Comparison of ENCODE assay signal across 8 cellular contexts in the genomic region with DNA sequence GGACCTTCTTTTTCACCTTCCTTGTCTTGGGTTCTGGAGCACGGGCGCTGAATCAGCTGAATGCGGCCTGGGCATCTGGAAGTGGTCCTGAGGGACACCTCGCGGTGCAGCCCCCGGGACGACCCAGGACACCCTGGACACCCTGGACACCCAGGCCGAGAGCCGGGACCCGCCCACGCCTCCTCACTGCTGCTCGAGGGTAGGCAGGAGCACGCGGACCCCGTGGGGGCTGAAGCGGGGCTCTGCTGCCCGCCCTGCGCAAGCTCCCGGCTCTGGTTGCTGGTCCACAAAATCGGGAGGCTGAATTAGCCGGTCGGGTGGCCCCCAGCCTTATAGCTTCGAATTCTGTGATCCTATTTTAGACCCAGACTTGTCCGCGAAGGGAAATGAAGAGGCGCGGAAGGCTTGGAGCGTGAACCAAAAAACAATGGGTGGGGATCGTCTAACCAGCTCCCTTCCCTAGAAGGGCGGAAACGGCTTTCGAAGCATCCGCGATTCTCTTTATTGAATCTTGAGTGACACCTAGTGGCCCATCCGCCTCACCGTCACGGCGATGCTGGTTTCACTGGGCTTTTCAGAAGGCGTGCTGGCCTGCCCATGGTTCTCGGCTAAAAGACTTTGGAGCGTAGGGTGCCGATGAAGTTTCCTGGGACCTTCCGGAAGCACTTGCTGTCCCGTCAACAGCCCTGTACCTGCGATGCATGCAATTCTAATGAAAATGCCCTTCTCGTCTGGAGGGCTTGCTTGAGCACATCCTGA. TPM values are rescaled to one million over a fixed set of nuclear protein-coding genes. Genes with fewer than 3 reads are reported as not detected.
DNase-seq lines count a peak whose midpoint lies in the region; ATAC-seq, FAIRE-seq and TF ChIP-seq lines count a peak whose summit lies in the region.

No MANE protein-coding gene starts in this region.

- intact Hi-C loops in Right ventricle myocardium superior (cut with DNase I) = loop anchor here (2.0 to 5.0 kb wide), 3 partner anchors 335 to 599 kb away; no protein-coding TSS in a partner anchor
- intact Hi-C loops in pancreas (cut with DNase I) = loop anchor here in 2 of 3 donors (10.0 kb wide), 2 partner anchors 537 to 597 kb away; no protein-coding TSS in a partner anchor
- intact Hi-C loops in thyroid gland (cut with DNase I) = loop anchor here (2.0 to 5.0 kb wide), 3 partner anchors 335 to 599 kb away; no protein-coding TSS in a partner anchor

- H3K27ac Mint-ChIP-seq in activated naive CD8-positive, alpha-beta T cell = peak overlapping the region; percentile 50

- H3K27me3 ChIP-seq in pancreas (peaks cover 0 to 2% (median 0%) of the 10 kb centered on the region in 4 donors), thyroid gland (no peaks in the 10 kb centered on the region)

- CTCF ChIA-PET in GM10248 (lab: Yijun Ruan, JAX) = interaction anchor here (0.6 to 6.9 kb wide), 112 partner anchors 8 to 1399 kb away, joined by 3 to 151 read pairs (median 4); a partner anchor contains a TSS

- peak overlapping the region; percentile 89 for H3K4me3 Mint-ChIP-seq in activated naive CD8-positive, alpha-beta T cell

- WGBS in pancreas, 2 donors = 1 to 2% methylated on average over 46 of the region's 46 CpGs
- WGBS in thyroid gland, 2 donors = 1 to 2% methylated on average over 34 of the region's 46 CpGs

- H3K9me3 ChIP-seq in pancreas (no peaks in the 10 kb centered on the region), thyroid gland (no peaks in the 10 kb centered on the region)

- FAIRE-seq in pancreas (lab: Jason Lieb, UNC) = no peak

- POLR2A ChIA-PET in GM10248 (lab: Yijun Ruan, JAX) = no interaction called here

- H3K9me3 Mint-ChIP-seq in activated naive CD8-positive, alpha-beta T cell (ENCODE audit: low read depth) = no peaks in the 10 kb centered on the region

- no peaks in the 10 kb centered on the region for H3K36me3 ChIP-seq in pancreas
- no peaks in the 10 kb centered on the region for H3K36me3 ChIP-seq in thyroid gland

- TF ChIP-seq POLR2A in thyroid gland (IDR thresholded peaks at IDR 0.05) = no peak

- no peaks in the 10 kb centered on the region for H3K27me3 Mint-ChIP-seq in activated naive CD8-positive, alpha-beta T cell

- peak; percentile 95 for TF ChIP-seq CTCF in GM10248 (IDR thresholded peaks at IDR 0.05; ENCODE audit: control extremely low read depth, extremely low read depth, low read depth, missing control alignments)
- peak; percentile 46 to 75 (median 60) for TF ChIP-seq CTCF in pancreas (IDR thresholded peaks at IDR 0.05)
- TF ChIP-seq CTCF in thyroid gland (IDR thresholded peaks at IDR 0.05) = peak; percentile 61 to 87 (median 76)

- peaks cover 23% of the 10 kb centered on the region for H3K4me1 Mint-ChIP-seq in activated naive CD8-positive, alpha-beta T cell (ENCODE audit: low read depth)

- no peaks in the 10 kb centered on the region for H3K36me3 Mint-ChIP-seq in activated naive CD8-positive, alpha-beta T cell

- H3K27ac ChIP-seq in pancreas (no peak overlapping the region), thyroid gland (peak overlapping the region in 1 of 3 donors; percentile 68)

- DNase-seq in GM10248 (ENCODE audit: extremely low spot score) (peak; percentile 81), NCI-H1092 treated with DMSO at 0.1 percent for 48 hours (lab: John Stamatoyannopoulos, UW) (peak; percentile 66), SKM-1 treated with dmso at 0.1 percent for 144 hours (lab: John Stamatoyannopoulos, UW; ENCODE audit: unreplicated experiment) (peak; percentile 61), Right ventricle myocardium superior (peak; percentile 93), pancreas (peak; percentile 65 to 89 (median 80)), thyroid gland (peak; percentile 82 to 86)

- H3K4me1 ChIP-seq in pancreas = no peaks in the 10 kb centered on the region
- peaks cover 0 to 7% of the 10 kb centered on the region in 2 donors for H3K4me1 ChIP-seq in thyroid gland

- peak; percentile 85 for ATAC-seq in HG02642 (IDR thresholded peaks at IDR 0.05; ENCODE audit: poor library complexity, unreplicated experiment)
- peak; percentile 94 for ATAC-seq in Right ventricle myocardium superior (ENCODE audit: poor library complexity)
- ATAC-seq in pancreas = peak; percentile 91 to 96 (median 94)

- H3K4me3 ChIP-seq in pancreas (peak overlapping the region; percentile 31 to 67 (median 45)), thyroid gland (replicated peaks in 1 of 3) (peak overlapping the region in 2 of 3 donors; percentile 39 to 41)

RNA-seq across cellular contexts. Expression of a gene that starts 46.3 kb away (rescaled TPM):
- total RNA-seq in Right ventricle myocardium superior = 3.3 TPM
- total RNA-seq in pancreas = 10 to 100 TPM in 1 of 6 donors, 1 to 10 TPM in 4, under 1 TPM in 1; 0.92 to 13.7 (median 2.0) TPM
- 1 to 10 TPM in 1 of 2 donors, under 1 TPM in 1; 0.53 to 3.8 TPM for polyA plus RNA-seq in pancreas
- 1 to 10 TPM; 4.5 to 7.2 (median 5.1) TPM for total RNA-seq in thyroid gland
